Comparison of ENCODE assay signal across 13 cellular contexts in genomic region chr19:49064029-49064629, GRCh38. TPM values are rescaled to one million over a fixed set of nuclear protein-coding genes. Genes with fewer than 3 reads are reported as not detected.
DNase-seq lines count a peak whose midpoint lies in the region; ATAC-seq and TF ChIP-seq lines count a peak whose summit lies in the region.
"Had no signal": no experiment of that assay in that cellular context is flagged by ENCODE, and none has a peak within 500 bp of the region (broad histone marks: within the 10 kb centered on the region; RNA-seq: fewer than 3 reads in every experiment).

No MANE protein-coding gene starts in this region.

- H4K20me1 ChIP-seq in IMR-90 (ENCODE audit: insufficient read depth, low read length) = no peaks in the 10 kb centered on the region

- no peak overlapping the region for H4K5ac ChIP-seq in IMR-90 (ENCODE audit: low read depth, low read length)

- no peaks in the 10 kb centered on the region for H3K36me3 Mint-ChIP-seq in nephron (ENCODE audit: low read depth)
- H3K36me3 Mint-ChIP-seq in activated naive CD4-positive, alpha-beta T cell treated with anti-CD3 and anti-CD28 coated beads, Interleukin-2, amount 10 ng/mL, durations not matched to agents 7 days and 5 days = no peaks in the 10 kb centered on the region

- H3K4me3 ChIP-seq in AG04449 (ENCODE audit: low read depth, low read length) (peak overlapping the region; percentile 43), IMR-90 (ENCODE audit: insufficient read depth, low read depth, low read length) (no peak overlapping the region)

- no peak overlapping the region for H2BK120ac ChIP-seq in IMR-90 (ENCODE audit: low read depth, low read length)

- dilution Hi-C loops in IMR-90 (cut with HindIII; ENCODE audit: low sequenced_read_pairs, unreplicated experiment) = no loop called here

- H3K9me3 Mint-ChIP-seq in nephron = peaks cover 2% of the 10 kb centered on the region
- no peaks in the 10 kb centered on the region for H3K9me3 Mint-ChIP-seq in activated naive CD4-positive, alpha-beta T cell treated with anti-CD3 and anti-CD28 coated beads, Interleukin-2, amount 10 ng/mL, durations not matched to agents 7 days and 5 days
- H3K9me3 Mint-ChIP-seq: activated naive CD8-positive, alpha-beta T cell treated with anti-CD3 and anti-CD28 coated beads, Interleukin-2, amount 50 U/mL, for 24 hours had no signal

- BruUV-seq in IMR-90 (replicated peaks; lab: Mats Ljungman, UMichigan) = no TSS peak

- H2BK15ac ChIP-seq in IMR-90 (ENCODE audit: low read depth, low read length) = no peak overlapping the region

- H4K8ac ChIP-seq in IMR-90 (ENCODE audit: low read depth in 2 of 2, low read length in 2 of 2) = no peak overlapping the region

- H3K23ac ChIP-seq in IMR-90 (ENCODE audit: low read depth, low read length) = no peak overlapping the region

- peaks cover 41% of the 10 kb centered on the region for H3K27me3 ChIP-seq in IMR-90 (ENCODE audit: control insufficient read depth, insufficient read depth, low read length)

- no peak overlapping the region for H3K18ac ChIP-seq in IMR-90 (ENCODE audit: low read depth, low read length)

- no peak for TF ChIP-seq RAD21 in IMR-90 (IDR thresholded peaks at IDR 0.05; ENCODE audit: low read length)

- CTCF ChIA-PET in AG04449 (lab: Yijun Ruan, JAX) = interaction anchor here (0.7 kb wide), 1 partner anchor 70 kb away, joined by 3 read pairs; the partner anchor contains the start of gene RUVBL2
- CTCF ChIA-PET in IMR-90 (lab: Yijun Ruan, JAX) = interaction anchor here (1.3 kb wide), 1 partner anchor 10 kb away, joined by 3 read pairs; no protein-coding TSS in a partner anchor
- CTCF ChIA-PET in activated naive CD4-positive, alpha-beta T cell treated with anti-CD3 and anti-CD28 coated beads, Interleukin-2, amount 10 ng/mL, durations not matched to agents 7 days and 5 days (lab: Charles Lee) = interaction anchor here (0.6 kb wide), 1 partner anchor 25 kb away, joined by 3 read pairs; no protein-coding TSS in a partner anchor

- 53% methylated on average over 2 of the region's 10 CpGs; no CpG with 5 or more reads in 1 of the 2 experiments for WGBS in IMR-90 (ENCODE audit: extremely low coverage in 2 of 2, insufficient read length in 1 of 2), 2 experiments

- POLR2A ChIA-PET in AG04449 (lab: Yijun Ruan, JAX) = no interaction called here
- POLR2A ChIA-PET in IMR-90 (lab: Charles Lee; ENCODE audit: unreplicated experiment) = no interaction called here

- no peak overlapping the region for H2BK20ac ChIP-seq in IMR-90 (ENCODE audit: low read depth, low read length)

- H3K9ac ChIP-seq in IMR-90 (ENCODE audit: low read depth, low read length) = no peak overlapping the region

- peak overlapping the region; percentile 56 to 77 (median 60) for H3K4me3 Mint-ChIP-seq in nephron
- no peak overlapping the region for H3K4me3 Mint-ChIP-seq in activated naive CD4-positive, alpha-beta T cell treated with anti-CD3 and anti-CD28 coated beads, Interleukin-2, amount 10 ng/mL, durations not matched to agents 7 days and 5 days
- H3K4me3 Mint-ChIP-seq: activated naive CD8-positive, alpha-beta T cell treated with anti-CD3 and anti-CD28 coated beads, Interleukin-2, amount 50 U/mL, for 24 hours; neural crest cell had no signal

- no peak overlapping the region for H3K4ac ChIP-seq in IMR-90 (ENCODE audit: low read depth, low read length)

- no peak overlapping the region for H4K91ac ChIP-seq in IMR-90 (ENCODE audit: insufficient read depth, low read depth, low read length)

- TF ChIP-seq CTCF in AG04449 (IDR thresholded peaks at IDR 0.05; ENCODE audit: insufficient read depth, low read length, missing control alignments) (no peak), IMR-90 (conservative IDR thresholded peaks at IDR 0.05; ENCODE audit: low read depth, low read length) (no peak), nephron (IDR thresholded peaks at IDR 0.05; ENCODE audit: unreplicated experiment in 3 of 3) (no peak)

- H3K4me1 Mint-ChIP-seq in nephron = peaks cover 34% of the 10 kb centered on the region
- no peaks in the 10 kb centered on the region for H3K4me1 Mint-ChIP-seq in activated naive CD4-positive, alpha-beta T cell treated with anti-CD3 and anti-CD28 coated beads, Interleukin-2, amount 10 ng/mL, durations not matched to agents 7 days and 5 days
- H3K4me1 Mint-ChIP-seq: activated naive CD8-positive, alpha-beta T cell treated with anti-CD3 and anti-CD28 coated beads, Interleukin-2, amount 50 U/mL, for 24 hours; neural crest cell had no signal

- peaks cover 47% of the 10 kb centered on the region for H3K27me3 Mint-ChIP-seq in nephron (ENCODE audit: low read depth)
- H3K27me3 Mint-ChIP-seq in activated naive CD4-positive, alpha-beta T cell treated with anti-CD3 and anti-CD28 coated beads, Interleukin-2, amount 10 ng/mL, durations not matched to agents 7 days and 5 days = peaks cover 100% of the 10 kb centered on the region

- no peak overlapping the region for H2AK5ac ChIP-seq in IMR-90 (ENCODE audit: low read depth, low read length)

- intact Hi-C loops in IMR-90 (cut with micrococcal nuclease) = no loop called here

- H3K36me3 ChIP-seq in IMR-90 (ENCODE audit: control insufficient read depth, insufficient read depth, low read length) = no peaks in the 10 kb centered on the region

- TF ChIP-seq POLR2A in IMR-90 (IDR thresholded peaks at IDR 0.05; ENCODE audit: low read depth, low read length) = no peak

- ATAC-seq in IMR-90 (ENCODE audit: low read depth) (no peak), GM21390 (IDR thresholded peaks at IDR 0.05; ENCODE audit: unreplicated experiment) (no peak)
- ATAC-seq: activated naive CD8-positive, alpha-beta T cell treated with anti-CD3 and anti-CD28 coated beads, Interleukin-2, amount 50 U/mL, for 24 hours had no signal

- H3K27ac Mint-ChIP-seq in nephron = no peak overlapping the region
- H3K27ac Mint-ChIP-seq in activated naive CD4-positive, alpha-beta T cell treated with anti-CD3 and anti-CD28 coated beads, Interleukin-2, amount 10 ng/mL, durations not matched to agents 7 days and 5 days = no peak overlapping the region
- H3K27ac Mint-ChIP-seq: activated naive CD8-positive, alpha-beta T cell treated with anti-CD3 and anti-CD28 coated beads, Interleukin-2, amount 50 U/mL, for 24 hours had no signal

- H3K56ac ChIP-seq in IMR-90 (ENCODE audit: extremely low read depth, insufficient read depth, low read length) = no peak overlapping the region

- in situ Hi-C loops in IMR-90 (cut with MboI; ENCODE audit: low sequenced_read_pairs) = no loop called here

- peaks cover 2% of the 10 kb centered on the region; the same call in 1 of the 2 replicates for H3K4me1 ChIP-seq in IMR-90 (ENCODE audit: control insufficient read depth, insufficient read depth, low read length)

- H3K9me3 ChIP-seq in IMR-90 (ENCODE audit: control insufficient read depth, insufficient read depth, low read length) = peaks cover 2% of the 10 kb centered on the region; the same call in 1 of the 2 replicates

- no peak overlapping the region for H2AK9ac ChIP-seq in IMR-90 (replicated peaks; ENCODE audit: low read depth, low read length, poor library complexity)

- no peak overlapping the region; the same call in 1 of the 2 replicates for H3K14ac ChIP-seq in IMR-90 (replicated peaks; ENCODE audit: low read depth, low read length)

- H3K4me2 ChIP-seq in IMR-90 (ENCODE audit: low read depth, low read length) = peak overlapping the region; percentile 14

- H2BK5ac ChIP-seq in IMR-90 (ENCODE audit: low read depth, low read length, poor library complexity, severe bottlenecking) = no peak overlapping the region

- H3K9me1 ChIP-seq in IMR-90 (ENCODE audit: insufficient read depth, low read length) = no peaks in the 10 kb centered on the region

- H3K79me1 ChIP-seq in IMR-90 (ENCODE audit: low read depth in 1 of 2, low read length in 2 of 2) = no peaks in the 10 kb centered on the region; a peak in 1 of 4 replicates

- no peak for DNase-seq in AG04449 (ENCODE audit: low read depth, low spot score)
- no peak for DNase-seq in IMR-90
- peak; percentile 14 for DNase-seq in epidermal melanocyte (ENCODE audit: insufficient read length, low spot score)
- DNase-seq in activated naive CD4-positive, alpha-beta T cell treated with anti-CD3 and anti-CD28 coated beads, Interleukin-2, amount 10 ng/mL, durations not matched to agents 7 days and 5 days = no peak
- DNase-seq in stimulated activated CD4-positive, alpha-beta T cell treated with anti-CD3 and anti-CD28 coated beads, Interleukin-12 subunit alpha, Interleukin-12 subunit beta, amount 100 ng/mL, for 4 hours = no peak
- no peak for DNase-seq in activated T-cell treated with anti-CD3 and anti-CD28 coated beads, Interleukin-2, amount 50 U/mL, for 48 hours
- DNase-seq: activated naive CD8-positive, alpha-beta T cell treated with anti-CD3 and anti-CD28 coated beads, Interleukin-2, amount 50 U/mL, for 24 hours; NCI-H1694; stimulated activated CD4-positive, alpha-beta T cell treated with anti-CD3 and anti-CD28 coated beads, Interleukin-2, amount 100 ng/mL, for 48 hours had no signal

- H2AFZ ChIP-seq in IMR-90 (replicated peaks; ENCODE audit: low read length, poor library complexity) = no peak overlapping the region

- H3K27ac ChIP-seq in IMR-90 (ENCODE audit: insufficient read depth, low read length) = no peak overlapping the region

TF ChIP-seq in IMR-90, 13 proteins besides CTCF, POLR2A, EP300 and RAD21 (continues in another document):
- TF ChIP-seq SMC3 (IDR thresholded peaks at IDR 0.05; ENCODE audit: low read depth, low read length) (no peak), MXI1 (IDR thresholded peaks at IDR 0.05; ENCODE audit: borderline replicate concordance, low read depth, low read length) (no peak)

RNA-seq across cellular contexts. Expression of gene NTF4, which starts 0.5 kb away (rescaled TPM):
- 0.18 TPM in 1 of 2 replicates, not detected in the other for total RNA-seq in IMR-90 (2012; rRNA removed)
- 0.09 and 0.11 TPM in 2 replicates for polyA plus RNA-seq in IMR-90 (2012; rRNA removed)
- 0.40 and 0.54 TPM in 2 replicates for polyA plus RNA-seq in IMR-90 (2012; cell fraction: cytosol; rRNA removed)
- polyA plus RNA-seq in IMR-90 (2012; cell fraction: nucleus; rRNA removed; ENCODE audit: low replicate concordance) = 0.80 and 1.6 TPM in 2 replicates
- total RNA-seq: HT1080, neural crest cell had no signal

RNA-seq across cellular contexts. Expression of gene CGB7, which starts 6.6 kb away (rescaled TPM):
- total RNA-seq in IMR-90 (2012; rRNA removed) = not detected in 2 replicates
- 1.7 and 1.9 TPM in 2 replicates for polyA plus RNA-seq in IMR-90 (2012; rRNA removed)
- polyA plus RNA-seq in IMR-90 (2012; cell fraction: cytosol; rRNA removed) = 0.47 and 0.86 TPM in 2 replicates
- 6.8 and 17.2 TPM in 2 replicates for polyA plus RNA-seq in IMR-90 (2012; cell fraction: nucleus; rRNA removed; ENCODE audit: low replicate concordance)
- total RNA-seq: neural crest cell had no signal

RNA-seq across cellular contexts. Expression of gene KCNA7, which starts 8.4 kb away (rescaled TPM):
- total RNA-seq in IMR-90 (2012; rRNA removed) = not detected in 2 replicates
- 0.02 TPM in 1 of 2 replicates, not detected in the other for polyA plus RNA-seq in IMR-90 (2012; rRNA removed)
- polyA plus RNA-seq in IMR-90 (2012; cell fraction: cytosol; rRNA removed) = not detected in 2 replicates
- not detected in 2 replicates for polyA plus RNA-seq in IMR-90 (2012; cell fraction: nucleus; rRNA removed; ENCODE audit: low replicate concordance)
- total RNA-seq: HT1080, neural crest cell had no signal

RNA-seq across cellular contexts. Expression of gene CGB8, which starts 15.2 kb away (rescaled TPM):
- total RNA-seq in IMR-90 (2012; rRNA removed) = not detected in 2 replicates
- 0.47 and 0.48 TPM in 2 replicates for polyA plus RNA-seq in IMR-90 (2012; rRNA removed)
- 0.11 TPM in 1 of 2 replicates, not detected in the other for polyA plus RNA-seq in IMR-90 (2012; cell fraction: cytosol; rRNA removed)
- polyA plus RNA-seq in IMR-90 (2012; cell fraction: nucleus; rRNA removed; ENCODE audit: low replicate concordance) = 0.33 and 1.4 TPM in 2 replicates
- total RNA-seq: neural crest cell had no signal

RNA-seq across cellular contexts. Expression of gene CGB5, which starts 20.5 kb away (rescaled TPM):
- total RNA-seq in IMR-90 (2012; rRNA removed) = not detected in 2 replicates
- not detected in 2 replicates for polyA plus RNA-seq in IMR-90 (2012; rRNA removed)
- not detected in 2 replicates for polyA plus RNA-seq in IMR-90 (2012; cell fraction: cytosol; rRNA removed)
- polyA plus RNA-seq in IMR-90 (2012; cell fraction: nucleus; rRNA removed; ENCODE audit: low replicate concordance) = 0.27 TPM in 1 of 2 replicates, not detected in the other
- total RNA-seq: neural crest cell had no signal
